Comparison of ENCODE assay signal across 12 cellular contexts in genomic region chr16:27404163-27404823, GRCh38. TPM values are rescaled to one million over a fixed set of nuclear protein-coding genes. Genes with fewer than 3 reads are reported as not detected.
DNase-seq lines count a peak whose midpoint lies in the region; ATAC-seq and TF ChIP-seq lines count a peak whose summit lies in the region.
"Had no signal": no experiment of that assay in that cellular context is flagged by ENCODE, and none has a peak within 500 bp of the region (broad histone marks: within the 10 kb centered on the region; RNA-seq: fewer than 3 reads in every experiment).

No MANE protein-coding gene starts in this region.

- H3K36me3 ChIP-seq in OCI-LY3 (replicated peaks; ENCODE audit: low read depth, low read length) (peaks cover 52% of the 10 kb centered on the region), breast epithelium (no peaks in the 10 kb centered on the region)

- H3K79me2 ChIP-seq in OCI-LY3 (ENCODE audit: low read length), result peaks cover 96% of the 10 kb centered on the region

- H3K9me3 ChIP-seq in OCI-LY3 (ENCODE audit: insufficient read depth, low read length) (0 out of 2 replicates have a peak, but pooled peaks cover under 1% of the 10 kb centered on the region), breast epithelium (no peaks in the 10 kb centered on the region)

- DNase-seq in GM12864 (ENCODE audit: low read depth) (no peak), coronary artery (ENCODE audit: low spot score) (peak; percentile 52), NCI-H2107 (lab: John Stamatoyannopoulos, UW) (no peak), breast epithelium (ENCODE audit: low spot score in 2 of 2) (no peak)
- peak; percentile 33 for DNase-seq in stimulated activated CD4-positive, alpha-beta T cell treated with anti-CD3 and anti-CD28 coated beads, Interleukin-4, amount 100 ng/mL, for 1 hour
- DNase-seq: amygdala, foreskin fibroblast, Karpas-422, NCI-H345 had no signal

- H3K27me3 ChIP-seq in OCI-LY3 (ENCODE audit: low read depth, low read length), result no peaks in the 10 kb centered on the region
- peaks cover 0 to 15% of the 10 kb centered on the region in 2 donors for H3K27me3 ChIP-seq in breast epithelium

- intact Hi-C loops in breast epithelium (cut with DNase I; ENCODE audit: low total_unique reads), result no loop called here

- H3K4me3 ChIP-seq in GM12864 (ENCODE audit: low read depth, low read length) (peak overlapping the region; percentile 74), OCI-LY3 (ENCODE audit: low read length) (peak overlapping the region; percentile 96), coronary artery (no peak overlapping the region), breast epithelium (no peak overlapping the region)

- no peak for TF ChIP-seq POLR2A in breast epithelium (IDR thresholded peaks at IDR 0.05)

- TF ChIP-seq CTCF in GM12864 (IDR thresholded peaks at IDR 0.05; ENCODE audit: low read depth, low read length, missing control alignments) (no peak), OCI-LY3 (IDR thresholded peaks at IDR 0.05; ENCODE audit: low read depth, low read length) (no peak), coronary artery (IDR thresholded peaks at IDR 0.05) (no peak), breast epithelium (IDR thresholded peaks at IDR 0.05) (no peak)

- H3K27ac ChIP-seq in OCI-LY3 (ENCODE audit: low read length) (peak overlapping the region; percentile 98), coronary artery (no peak overlapping the region), breast epithelium (no peak overlapping the region)
- H3K27ac ChIP-seq: VCaP had no signal

- H3K4me1 ChIP-seq in OCI-LY3 (ENCODE audit: low read length) (peaks cover 81% of the 10 kb centered on the region), breast epithelium (no peaks in the 10 kb centered on the region)

- H4K20me1 ChIP-seq in OCI-LY3 (ENCODE audit: insufficient read depth, low read length), result peaks cover 11% of the 10 kb centered on the region; the same call in 1 of the 2 replicates

- no peak overlapping the region for H2AFZ ChIP-seq in OCI-LY3 (ENCODE audit: low read depth, low read length)

- peak overlapping the region; percentile 100 for H3K4me2 ChIP-seq in OCI-LY3 (ENCODE audit: low read length)

- no peak for ATAC-seq in GM19463 (IDR thresholded peaks at IDR 0.05; ENCODE audit: unreplicated experiment)

- H3K9ac ChIP-seq in OCI-LY3 (ENCODE audit: low read length), result peak overlapping the region; percentile 100

RNA-seq across cellular contexts. Expression of gene IL21R, which starts 2.3 kb away (rescaled TPM):
- total RNA-seq in breast epithelium, result under 1 TPM in 2 of 3 donors, not detected in 1; 0.16 to 0.33 TPM

Comparison
In these comparisons a context has a peak if more than half of its experiments do, and no peak if none do; other contexts are left out.
1. DNase-seq: peak in coronary artery (single experiment) and stimulated activated CD4-positive, alpha-beta T cell treated with anti-CD3 and anti-CD28 coated beads, Interleukin-4, amount 100 ng/mL, for 1 hour (single experiment); none in GM12864 (single experiment), NCI-H2107 (single experiment) and breast epithelium (0 of 2).
2. H3K4me3 ChIP-seq: peak in GM12864 (single experiment) and OCI-LY3 (single experiment); none in coronary artery (single experiment) and breast epithelium (0 of 3).